ENCODE assay signal across 1 cellular context in genomic region chr2:17593841-17594482, GRCh38.
TF ChIP-seq lines count a peak whose summit lies in the region.

No MANE protein-coding gene starts in this region.

TF ChIP-seq in HepG2, 621 proteins besides CTCF, POLR2A, EP300 and RAD21 (continued from another document and continues in another):
- TF ChIP-seq ZNF749 (CRISPR knock-in tag; IDR thresholded peaks at IDR 0.05; ENCODE audit: borderline replicate concordance) (peak; percentile 32; the same call in 1 of the 2 replicates), ZNF207 (IDR thresholded peaks at IDR 0.05; ENCODE audit: borderline replicate concordance) (no peak), NCOA2 (CRISPR knock-in tag; IDR thresholded peaks at IDR 0.05) (peak; percentile 98), HNF4A (CRISPR knock-in tag; IDR thresholded peaks at IDR 0.05) (peak; percentile 62), ZNF543 (CRISPR knock-in tag; IDR thresholded peaks at IDR 0.05) (no peak), ZBTB7B (CRISPR knock-in tag; IDR thresholded peaks at IDR 0.05) (peak; percentile 73; the same call in 1 of the 2 replicates), POLR2AphosphoS2 (IDR thresholded peaks at IDR 0.05; ENCODE audit: low read depth, low read length) (no peak), ZBTB4 (CRISPR knock-in tag; IDR thresholded peaks at IDR 0.05; ENCODE audit: borderline replicate concordance) (no peak), JUN (CRISPR knock-in tag; IDR thresholded peaks at IDR 0.05) (peak; percentile 92), MAFF (IDR thresholded peaks at IDR 0.05; ENCODE audit: low read depth, low read length) (0 out of 2 replicates have a peak, but pooled peaks have one; percentile 18), YY1 (IDR thresholded peaks at IDR 0.05; ENCODE audit: insufficient read depth, insufficient replicate concordance, low read depth, low read length) (no peak), MTF2 (CRISPR knock-in tag; IDR thresholded peaks at IDR 0.05; ENCODE audit: borderline replicate concordance) (no peak), ZNF615 (CRISPR knock-in tag; IDR thresholded peaks at IDR 0.05; ENCODE audit: borderline replicate concordance) (no peak), EED (CRISPR knock-in tag; IDR thresholded peaks at IDR 0.05) (no peak), PITX1 (CRISPR knock-in tag; IDR thresholded peaks at IDR 0.05) (no peak), SP5 (CRISPR knock-in tag; IDR thresholded peaks at IDR 0.05; ENCODE audit: borderline replicate concordance, low read depth) (peak; percentile 91), TBX2 (CRISPR knock-in tag; IDR thresholded peaks at IDR 0.05; ENCODE audit: borderline replicate concordance) (peak; percentile 99), MBD4 (IDR thresholded peaks at IDR 0.05; ENCODE audit: borderline replicate concordance, low read length) (peak; percentile 98), MAZ (IDR thresholded peaks at IDR 0.05; ENCODE audit: borderline replicate concordance, low read depth, low read length) (no peak), MAZ (CRISPR knock-in tag; IDR thresholded peaks at IDR 0.05; ENCODE audit: low read depth) (0 out of 2 replicates have a peak, but pooled peaks have one; percentile 43), MTA1 (CRISPR knock-in tag; IDR thresholded peaks at IDR 0.05; ENCODE audit: borderline replicate concordance) (no peak), DPF2 (CRISPR knock-in tag; IDR thresholded peaks at IDR 0.05; ENCODE audit: borderline replicate concordance, low read depth) (peak; percentile 87), ZNF232 (CRISPR knock-in tag; IDR thresholded peaks at IDR 0.05; ENCODE audit: borderline replicate concordance) (0 out of 2 replicates have a peak, but pooled peaks have one; percentile 40), SIX1 (CRISPR knock-in tag; IDR thresholded peaks at IDR 0.05; ENCODE audit: borderline replicate concordance) (peak; percentile 84; the same call in 1 of the 2 replicates), ZNF34 (CRISPR knock-in tag; IDR thresholded peaks at IDR 0.05; ENCODE audit: borderline replicate concordance) (no peak), HNRNPH1 (optimal IDR thresholded peaks at IDR 0.05; ENCODE audit: low read depth, low read length) (no peak), ZNF766 (CRISPR knock-in tag; IDR thresholded peaks at IDR 0.05; ENCODE audit: borderline replicate concordance) (no peak), ZNF205 (CRISPR knock-in tag; IDR thresholded peaks at IDR 0.05) (peak; percentile 87; the same call in 1 of the 2 replicates), FOSL2 (CRISPR knock-in tag; IDR thresholded peaks at IDR 0.05) (peak; percentile 89), CBFB (CRISPR knock-in tag; IDR thresholded peaks at IDR 0.05) (peak; percentile 93), AFF4 (CRISPR knock-in tag; IDR thresholded peaks at IDR 0.05) (peak; percentile 89; the same call in 1 of the 2 replicates), ZNF678 (CRISPR knock-in tag; IDR thresholded peaks at IDR 0.05) (no peak), ZNF12 (CRISPR knock-in tag; IDR thresholded peaks at IDR 0.05) (peak; percentile 78), GTF2F1 (IDR thresholded peaks at IDR 0.05; ENCODE audit: low read length) (no peak), MIER2 (CRISPR knock-in tag; IDR thresholded peaks at IDR 0.05) (peak; percentile 73; the same call in 1 of the 2 replicates), ZMAT3 (CRISPR knock-in tag; conservative IDR thresholded peaks at IDR 0.05) (0 out of 2 replicates have a peak, but pooled peaks have one; percentile 31), ZNF558 (CRISPR knock-in tag; IDR thresholded peaks at IDR 0.05; ENCODE audit: borderline replicate concordance) (no peak), TEAD3 (CRISPR knock-in tag; optimal IDR thresholded peaks at IDR 0.05; ENCODE audit: borderline replicate concordance) (peak; percentile 99), STAG1 (CRISPR knock-in tag; IDR thresholded peaks at IDR 0.05) (0 out of 2 replicates have a peak, but pooled peaks have one; percentile 19), GFI1 (CRISPR knock-in tag; IDR thresholded peaks at IDR 0.05; ENCODE audit: borderline replicate concordance) (peak; percentile 94), ZKSCAN5 (CRISPR knock-in tag; IDR thresholded peaks at IDR 0.05) (no peak)
- TF ChIP-seq, protein P1, sequence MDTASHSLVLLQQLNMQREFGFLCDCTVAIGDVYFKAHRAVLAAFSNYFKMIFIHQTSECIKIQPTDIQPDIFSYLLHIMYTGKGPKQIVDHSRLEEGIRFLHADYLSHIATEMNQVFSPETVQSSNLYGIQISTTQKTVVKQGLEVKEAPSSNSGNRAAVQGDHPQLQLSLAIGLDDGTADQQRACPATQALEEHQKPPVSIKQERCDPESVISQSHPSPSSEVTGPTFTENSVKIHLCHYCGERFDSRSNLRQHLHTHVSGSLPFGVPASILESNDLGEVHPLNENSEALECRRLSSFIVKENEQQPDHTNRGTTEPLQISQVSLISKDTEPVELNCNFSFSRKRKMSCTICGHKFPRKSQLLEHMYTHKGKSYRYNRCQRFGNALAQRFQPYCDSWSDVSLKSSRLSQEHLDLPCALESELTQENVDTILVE (CRISPR knock-in tag; IDR thresholded peaks at IDR 0.05), result no peak
- TF ChIP-seq, protein P2, sequence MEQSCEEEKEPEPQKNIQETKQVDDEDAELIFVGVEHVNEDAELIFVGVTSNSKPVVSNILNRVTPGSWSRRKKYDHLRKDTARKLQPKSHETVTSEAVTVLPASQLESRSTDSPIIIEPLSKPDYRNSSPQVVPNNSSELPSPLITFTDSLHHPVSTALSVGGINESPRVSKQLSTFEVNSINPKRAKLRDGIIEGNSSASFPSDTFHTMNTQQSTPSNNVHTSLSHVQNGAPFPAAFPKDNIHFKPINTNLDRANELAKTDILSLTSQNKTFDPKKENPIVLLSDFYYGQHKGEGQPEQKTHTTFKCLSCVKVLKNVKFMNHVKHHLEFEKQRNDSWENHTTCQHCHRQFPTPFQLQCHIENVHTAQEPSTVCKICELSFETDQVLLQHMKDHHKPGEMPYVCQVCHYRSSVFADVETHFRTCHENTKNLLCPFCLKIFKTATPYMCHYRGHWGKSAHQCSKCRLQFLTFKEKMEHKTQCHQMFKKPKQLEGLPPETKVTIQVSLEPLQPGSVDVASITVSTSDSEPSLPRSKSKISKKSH (CRISPR knock-in tag; IDR thresholded peaks at IDR 0.05; ENCODE audit: borderline replicate concordance), result no peak
- TF ChIP-seq, protein P3, sequence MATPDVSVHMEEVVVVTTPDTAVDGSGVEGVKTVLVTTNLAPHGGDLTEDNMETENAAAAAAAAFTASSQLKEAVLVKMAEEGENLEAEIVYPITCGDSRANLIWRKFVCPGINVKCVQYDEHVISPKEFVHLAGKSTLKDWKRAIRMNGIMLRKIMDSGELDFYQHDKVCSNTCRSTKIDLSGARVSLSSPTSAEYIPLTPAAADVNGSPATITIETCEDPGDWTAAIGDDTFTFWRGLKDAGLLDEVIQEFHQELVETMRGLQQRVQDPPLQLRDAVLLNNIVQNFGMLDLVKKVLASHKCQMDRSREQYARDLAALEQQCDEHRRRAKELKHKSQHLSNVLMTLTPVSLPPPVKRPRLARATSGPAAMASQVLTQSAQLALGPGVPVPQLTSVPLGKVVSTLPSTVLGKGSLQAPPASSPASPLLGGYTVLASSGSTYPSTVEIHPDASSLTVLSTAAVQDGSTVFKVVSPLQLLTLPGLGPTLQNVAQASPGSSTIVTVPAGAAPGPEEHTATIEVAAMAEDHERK (CRISPR knock-in tag; IDR thresholded peaks at IDR 0.05; ENCODE audit: low read depth), result 0 out of 2 replicates have a peak, but pooled peaks have one; percentile 35
- TF ChIP-seq, protein P4, sequence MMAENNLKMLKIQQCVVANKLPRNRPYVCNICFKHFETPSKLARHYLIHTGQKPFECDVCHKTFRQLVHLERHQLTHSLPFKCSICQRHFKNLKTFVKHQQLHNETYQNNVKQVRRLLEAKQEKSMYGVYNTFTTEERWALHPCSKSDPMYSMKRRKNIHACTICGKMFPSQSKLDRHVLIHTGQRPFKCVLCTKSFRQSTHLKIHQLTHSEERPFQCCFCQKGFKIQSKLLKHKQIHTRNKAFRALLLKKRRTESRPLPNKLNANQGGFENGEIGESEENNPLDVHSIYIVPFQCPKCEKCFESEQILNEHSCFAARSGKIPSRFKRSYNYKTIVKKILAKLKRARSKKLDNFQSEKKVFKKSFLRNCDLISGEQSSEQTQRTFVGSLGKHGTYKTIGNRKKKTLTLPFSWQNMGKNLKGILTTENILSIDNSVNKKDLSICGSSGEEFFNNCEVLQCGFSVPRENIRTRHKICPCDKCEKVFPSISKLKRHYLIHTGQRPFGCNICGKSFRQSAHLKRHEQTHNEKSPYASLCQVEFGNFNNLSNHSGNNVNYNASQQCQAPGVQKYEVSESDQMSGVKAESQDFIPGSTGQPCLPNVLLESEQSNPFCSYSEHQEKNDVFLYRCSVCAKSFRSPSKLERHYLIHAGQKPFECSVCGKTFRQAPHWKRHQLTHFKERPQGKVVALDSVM (CRISPR knock-in tag; IDR thresholded peaks at IDR 0.05), result no peak
- TF ChIP-seq, protein P5, sequence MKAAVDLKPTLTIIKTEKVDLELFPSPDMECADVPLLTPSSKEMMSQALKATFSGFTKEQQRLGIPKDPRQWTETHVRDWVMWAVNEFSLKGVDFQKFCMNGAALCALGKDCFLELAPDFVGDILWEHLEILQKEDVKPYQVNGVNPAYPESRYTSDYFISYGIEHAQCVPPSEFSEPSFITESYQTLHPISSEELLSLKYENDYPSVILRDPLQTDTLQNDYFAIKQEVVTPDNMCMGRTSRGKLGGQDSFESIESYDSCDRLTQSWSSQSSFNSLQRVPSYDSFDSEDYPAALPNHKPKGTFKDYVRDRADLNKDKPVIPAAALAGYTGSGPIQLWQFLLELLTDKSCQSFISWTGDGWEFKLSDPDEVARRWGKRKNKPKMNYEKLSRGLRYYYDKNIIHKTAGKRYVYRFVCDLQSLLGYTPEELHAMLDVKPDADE (CRISPR knock-in tag; IDR thresholded peaks at IDR 0.05), result no peak
- TF ChIP-seq, protein P6, sequence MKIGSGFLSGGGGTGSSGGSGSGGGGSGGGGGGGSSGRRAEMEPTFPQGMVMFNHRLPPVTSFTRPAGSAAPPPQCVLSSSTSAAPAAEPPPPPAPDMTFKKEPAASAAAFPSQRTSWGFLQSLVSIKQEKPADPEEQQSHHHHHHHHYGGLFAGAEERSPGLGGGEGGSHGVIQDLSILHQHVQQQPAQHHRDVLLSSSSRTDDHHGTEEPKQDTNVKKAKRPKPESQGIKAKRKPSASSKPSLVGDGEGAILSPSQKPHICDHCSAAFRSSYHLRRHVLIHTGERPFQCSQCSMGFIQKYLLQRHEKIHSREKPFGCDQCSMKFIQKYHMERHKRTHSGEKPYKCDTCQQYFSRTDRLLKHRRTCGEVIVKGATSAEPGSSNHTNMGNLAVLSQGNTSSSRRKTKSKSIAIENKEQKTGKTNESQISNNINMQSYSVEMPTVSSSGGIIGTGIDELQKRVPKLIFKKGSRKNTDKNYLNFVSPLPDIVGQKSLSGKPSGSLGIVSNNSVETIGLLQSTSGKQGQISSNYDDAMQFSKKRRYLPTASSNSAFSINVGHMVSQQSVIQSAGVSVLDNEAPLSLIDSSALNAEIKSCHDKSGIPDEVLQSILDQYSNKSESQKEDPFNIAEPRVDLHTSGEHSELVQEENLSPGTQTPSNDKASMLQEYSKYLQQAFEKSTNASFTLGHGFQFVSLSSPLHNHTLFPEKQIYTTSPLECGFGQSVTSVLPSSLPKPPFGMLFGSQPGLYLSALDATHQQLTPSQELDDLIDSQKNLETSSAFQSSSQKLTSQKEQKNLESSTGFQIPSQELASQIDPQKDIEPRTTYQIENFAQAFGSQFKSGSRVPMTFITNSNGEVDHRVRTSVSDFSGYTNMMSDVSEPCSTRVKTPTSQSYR (CRISPR knock-in tag; IDR thresholded peaks at IDR 0.05; ENCODE audit: borderline replicate concordance), result peak; percentile 68; the same call in 1 of the 2 replicates
